ENCODE assay signal across 1 cellular context in genomic region chr2:161976927-161977326, GRCh38.
TF ChIP-seq lines count a peak whose summit lies in the region.

No MANE protein-coding gene starts in this region.

TF ChIP-seq in HCT116, 20 proteins besides CTCF, POLR2A, EP300 and RAD21 (continued from another document):
- TF ChIP-seq TCF7L2 (IDR thresholded peaks at IDR 0.05; ENCODE audit: borderline replicate concordance, extremely low read depth, insufficient read depth, insufficient read length) (no peak), ZBTB33 (IDR thresholded peaks at IDR 0.05; ENCODE audit: extremely low read depth, insufficient replicate concordance, low read length) (no peak), SIN3A (IDR thresholded peaks at IDR 0.05; ENCODE audit: low read depth) (no peak), ELF1 (IDR thresholded peaks at IDR 0.05; ENCODE audit: borderline replicate concordance, low read depth) (no peak)
TF ChIP-seq in HCT116: peak in this region for 0.
